In the genomic region with DNA sequence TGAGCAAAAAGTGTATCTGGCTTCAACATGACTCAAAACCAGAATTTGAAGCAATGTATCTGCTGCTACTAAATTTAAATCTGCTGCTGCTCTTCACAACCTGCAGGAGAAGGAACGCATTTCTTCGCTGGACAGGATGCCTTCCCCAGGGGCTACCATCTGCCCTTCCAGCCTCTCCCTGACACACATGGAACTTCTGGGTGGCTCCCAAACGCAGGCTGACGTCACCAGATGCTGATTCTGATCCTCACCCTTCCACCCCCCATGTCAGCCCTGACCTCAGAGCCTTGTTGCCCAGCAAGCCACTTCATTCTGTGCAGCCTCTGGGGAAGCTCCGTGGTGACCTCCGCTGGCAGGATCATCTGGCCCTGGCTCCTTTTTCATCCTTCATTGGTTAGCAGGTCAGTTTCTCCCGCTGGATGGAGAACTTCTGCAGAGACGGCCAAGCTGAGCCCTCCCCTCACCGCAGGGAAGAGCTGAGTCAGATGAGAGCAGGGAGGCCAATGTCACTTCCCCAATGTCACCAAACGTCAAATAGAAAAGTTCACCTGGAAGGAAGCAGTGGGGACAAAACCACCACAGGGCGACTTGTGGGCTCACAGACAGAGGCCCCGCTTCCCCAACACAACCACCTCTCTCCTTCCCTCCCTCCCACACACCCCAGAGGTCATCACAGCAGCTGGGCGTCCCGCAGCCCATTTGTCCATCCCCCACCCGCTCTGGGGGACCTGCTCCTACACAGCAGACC, we compare ENCODE assay signal across 8 cellular contexts. TPM values are rescaled to one million over a fixed set of nuclear protein-coding genes. Genes with fewer than 3 reads are reported as not detected.
DNase-seq lines count a peak whose midpoint lies in the region; ATAC-seq and TF ChIP-seq lines count a peak whose summit lies in the region.

No MANE protein-coding gene starts in this region.

- H3K27me3 Mint-ChIP-seq in Calu3 (ENCODE audit: unreplicated experiment) = no peaks in the 10 kb centered on the region

- H3K27ac Mint-ChIP-seq in Calu3 (ENCODE audit: unreplicated experiment) = peak overlapping the region; percentile 44

- DNase-seq in Calu3 (no peak), RPMI7951 (ENCODE audit: low read depth) (peak; percentile 38), Right ventricle myocardium superior (peak; percentile 54), nucleus accumbens (lab: John Stamatoyannopoulos, UW) (no peak), D341Med (ENCODE audit: low spot score) (no peak), NCI-H526 treated with DMSO at 0.1 percent for 48 hours (lab: John Stamatoyannopoulos, UW) (no peak)

- CTCF ChIA-PET in Calu3 (lab: Charles Lee) = interaction anchor here (0.7 kb wide), 1 partner anchor 40 kb away, joined by 3 read pairs; the partner anchor contains the start of gene NAXD

- TF ChIP-seq CTCF in Calu3 (IDR thresholded peaks at IDR 0.05; ENCODE audit: unreplicated experiment) = no peak

- H3K4me1 Mint-ChIP-seq in Calu3 (ENCODE audit: low read depth, unreplicated experiment) = no peaks in the 10 kb centered on the region

- no peak overlapping the region for H3K4me3 Mint-ChIP-seq in Calu3 (ENCODE audit: low read depth, unreplicated experiment)

- no peaks in the 10 kb centered on the region for H3K36me3 Mint-ChIP-seq in Calu3 (ENCODE audit: insufficient read depth, unreplicated experiment)

- BruUV-seq in Calu3 (replicated peaks; lab: Mats Ljungman, UMichigan) = no TSS peak

- peak; percentile 80 for ATAC-seq in GM19351 (IDR thresholded peaks at IDR 0.05; ENCODE audit: unreplicated experiment)
- ATAC-seq in HG03135 (IDR thresholded peaks at IDR 0.05; ENCODE audit: unreplicated experiment) = peak; percentile 82
- ATAC-seq in Right ventricle myocardium superior (ENCODE audit: poor library complexity) = peak; percentile 72

- no peaks in the 10 kb centered on the region for H3K9me3 Mint-ChIP-seq in Calu3 (ENCODE audit: low read depth, unreplicated experiment)

- intact Hi-C loops in Calu3 (cut with micrococcal nuclease; ENCODE audit: unreplicated experiment) = no loop called here
- intact Hi-C loops in Right ventricle myocardium superior (cut with DNase I) = no loop called here

RNA-seq across cellular contexts. Expression of gene RAB20, which starts 14.0 kb away (rescaled TPM):
- total RNA-seq in Calu3 (2022) (9.7 and 11.9 TPM in 2 replicates), Right ventricle myocardium superior (10.0 TPM)
- 16.6 and 21.8 TPM in 2 replicates for total RNA-seq in RPMI7951 (2014; rRNA removed; shearing (Covaris generic))

RNA-seq across cellular contexts. Expression of gene NAXD, which starts 39.8 kb away (rescaled TPM):
- total RNA-seq in Calu3 (2022) = 11.5 and 14.0 TPM in 2 replicates
- total RNA-seq in RPMI7951 (2014; rRNA removed; shearing (Covaris generic)) = 12.0 and 14.0 TPM in 2 replicates
- 27.6 TPM for total RNA-seq in Right ventricle myocardium superior

Comparison
In these comparisons a context has a peak if more than half of its experiments do, and no peak if none do; other contexts are left out.
1. DNase-seq: peak in RPMI7951 (single experiment) and Right ventricle myocardium superior (single experiment); none in Calu3 (single experiment), nucleus accumbens (0 of 56), D341Med (single experiment) and NCI-H526 treated with DMSO at 0.1 percent for 48 hours (single experiment).
2. Peak in every context shown above with its lines, with median percentiles within 50 percentile points of each other: ATAC-seq.